Comparison of ENCODE assay signal across 30 cellular contexts in the genomic region with DNA sequence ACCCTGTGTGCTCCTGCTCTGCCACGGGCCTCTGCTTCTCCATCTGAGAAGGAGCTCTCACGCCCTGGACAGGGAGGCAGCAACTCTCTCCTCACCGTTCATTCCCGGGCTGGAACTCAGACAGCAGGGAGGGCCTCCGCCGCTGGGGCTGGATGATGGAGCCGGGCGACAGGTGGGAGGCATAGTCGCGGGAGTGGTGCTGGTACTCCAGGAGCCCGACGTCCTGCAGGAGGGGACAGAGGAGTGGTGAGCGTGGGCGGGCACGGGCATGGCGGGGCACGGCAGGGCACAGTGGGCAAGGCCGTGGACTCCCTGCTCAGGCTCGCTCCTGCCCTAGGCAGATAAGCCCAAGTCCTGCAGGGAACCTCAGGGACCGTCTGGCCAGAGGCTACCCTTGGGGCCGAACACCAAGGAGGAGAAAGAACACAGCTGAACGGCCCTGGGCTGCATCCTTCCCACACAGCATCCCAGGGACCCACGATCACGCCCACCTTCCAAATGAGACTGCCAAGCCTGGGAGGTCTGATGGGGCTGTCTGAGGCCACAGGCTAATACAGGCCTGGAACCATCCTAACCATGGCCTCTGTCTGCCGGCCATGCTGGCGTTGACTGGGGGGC.
A peak's percentile ranks its signal among the peaks of the same experiment; 100 is the strongest.
DNase-seq lines count a peak whose midpoint lies in the region.
"Had no signal": no experiment of that assay in that cellular context is flagged by ENCODE, and none has a peak within 500 bp of the region (broad histone marks: within the 10 kb centered on the region; RNA-seq: fewer than 3 reads in every experiment).

No MANE protein-coding gene starts in this region.

- no peak overlapping the region for H3K4me3 ChIP-seq in ectodermal cell (ENCODE audit: insufficient read depth, low read depth, low read length)
- H3K4me3 ChIP-seq: BLaER1, coronary artery, neural progenitor cell, PC-9, smooth muscle cell, thyroid gland had no signal

- H3K27me3 ChIP-seq in ectodermal cell (ENCODE audit: control insufficient read depth, insufficient read depth, low read length, poor library complexity, severe bottlenecking) (no peaks in the 10 kb centered on the region), layer of hippocampus (ENCODE audit: control insufficient read depth, insufficient read depth, low read length) (no peaks in the 10 kb centered on the region)
- H3K27me3 ChIP-seq: BLaER1, foreskin keratinocyte, neural progenitor cell, thyroid gland had no signal

- no peaks in the 10 kb centered on the region for H3K9me3 ChIP-seq in ectodermal cell (ENCODE audit: control insufficient read depth, low read length)
- H3K9me3 ChIP-seq: BLaER1, thyroid gland had no signal

- H3K4me1 ChIP-seq in ectodermal cell (ENCODE audit: control insufficient read depth, insufficient read depth, low read length): no peaks in the 10 kb centered on the region
- H3K4me1 ChIP-seq: foreskin keratinocyte, neural progenitor cell had no signal

- 94 to 96% methylated on average over 26 of the region's 26 CpGs for WGBS in ectodermal cell, 2 experiments

- no peak for DNase-seq in activated naive CD4-positive, alpha-beta T cell treated with Interleukin-2 at 50 U/mL for 16 hours
- no peak for DNase-seq in SKM-1 treated with dmso at 0.1 percent for 144 hours (lab: John Stamatoyannopoulos, UW; ENCODE audit: unreplicated experiment)
- DNase-seq in HuH-7.5 (ENCODE audit: low spot score): no peak
- DNase-seq: activated CD4-positive, alpha-beta memory T cell treated with anti-CD3 and anti-CD28 coated beads, Interleukin-2, amount 10 ng/mL, durations not matched to agents 7 days and 5 days; activated CD4-positive, CD25-positive, alpha-beta regulatory T cell treated with anti-CD3 and anti-CD28 coated beads, Interleukin-2, amount 50 U/mL, for 72 hours; activated CD8-positive, alpha-beta memory T cell treated with anti-CD3 and anti-CD28 coated beads, Interleukin-2, amount 50 U/mL, for 48 hours; activated naive CD4-positive, alpha-beta T cell treated with anti-CD3 and anti-CD28 coated beads, Interleukin-2, amount 10 ng/mL, durations not matched to agents 7 days and 5 days; amniotic stem cell; foreskin keratinocyte; mesendoderm; MV-4-11; NCI-H1436; NCI-H2081; NCI-H2227 treated with DMSO at 0.1 percent for 48 hours; NCI-H526 treated with DMSO at 0.1 percent for 48 hours; NK-92 treated with Interleukin-12 subunit alpha and Interleukin-12 subunit beta, amount 100 ng/mL, for 24 hours; PC-9; SHP77; stimulated activated CD4-positive, alpha-beta T cell treated with anti-CD3 and anti-CD28 coated beads, Interleukin-1b, Interleukin-23, amount 100 ng/mL, for 48 hours; stimulated activated naive CD8-positive, alpha-beta T cell treated with anti-CD3 and anti-CD28 coated beads, Interleukin-15, Interleukin-2, amounts not matched to agents 100 U/mL and 50 U/mL, for 24 hours; thyroid gland had no signal

- no peaks in the 10 kb centered on the region for H3K36me3 ChIP-seq in ectodermal cell (ENCODE audit: control insufficient read depth, insufficient read depth, low read length)
- H3K36me3 ChIP-seq: neural progenitor cell had no signal

- peak overlapping the region; percentile 74 for H3K27ac ChIP-seq in angular gyrus (ENCODE audit: low read depth, low read length)
- H3K27ac ChIP-seq in ectodermal cell (ENCODE audit: insufficient read depth, low read depth, low read length, poor library complexity, severe bottlenecking): peak overlapping the region; percentile 8
- peak overlapping the region; percentile 62 for H3K27ac ChIP-seq in layer of hippocampus (ENCODE audit: low read depth, low read length)
- peak overlapping the region; percentile 33 for H3K27ac ChIP-seq in temporal lobe (ENCODE audit: low read depth, low read length)
- H3K27ac ChIP-seq: BLaER1, coronary artery, foreskin keratinocyte, neural progenitor cell, parathyroid adenoma, PC-9, thyroid gland had no signal

Comparison
In these comparisons a context has a peak if more than half of its experiments do, and no peak if none do; other contexts are left out.
1. H3K27ac ChIP-seq: peak in every context shown above with its lines; median percentile 74 in angular gyrus; 62 in layer of hippocampus; 33 in temporal lobe; 8 in ectodermal cell.